Comparison of ENCODE assay signal across 8 cellular contexts in genomic region chr5:119270121-119270565, GRCh38.
DNase-seq lines count a peak whose midpoint lies in the region; ATAC-seq and TF ChIP-seq lines count a peak whose summit lies in the region.

No MANE protein-coding gene starts in this region.

- no peak overlapping the region for H3K9ac ChIP-seq in MM.1S (ENCODE audit: low read length)
- no peak overlapping the region for H3K9ac ChIP-seq in trophoblast cell (ENCODE audit: low read length)
- H3K9ac ChIP-seq in mammary epithelial cell (ENCODE audit: insufficient read depth, low read length): no peak overlapping the region

- H3K9me3 ChIP-seq in MM.1S (replicated peaks; ENCODE audit: insufficient read depth, low read length): no peaks in the 10 kb centered on the region
- no peaks in the 10 kb centered on the region for H3K9me3 ChIP-seq in body of pancreas
- H3K9me3 ChIP-seq in trophoblast cell (ENCODE audit: insufficient read depth, low read depth, low read length): no peaks in the 10 kb centered on the region
- no peaks in the 10 kb centered on the region for H3K9me3 ChIP-seq in mammary epithelial cell (replicated peaks; ENCODE audit: insufficient read depth, low read length)

- H3K9me2 ChIP-seq in MM.1S (replicated peaks; ENCODE audit: insufficient read depth, low read length): no peaks in the 10 kb centered on the region

- H3K79me1 ChIP-seq in trophoblast cell (ENCODE audit: low read length): peaks cover 27% of the 10 kb centered on the region

- no peak for ATAC-seq in body of pancreas
- ATAC-seq in HG02763 (IDR thresholded peaks at IDR 0.05; ENCODE audit: unreplicated experiment): no peak
- no peak for ATAC-seq in HG03045 (IDR thresholded peaks at IDR 0.05; ENCODE audit: unreplicated experiment)

- peak in 1 of 3 donors; percentile 8 for TF ChIP-seq POLR2A in body of pancreas (IDR thresholded peaks at IDR 0.05)

- no peak overlapping the region for H3K23ac ChIP-seq in trophoblast cell (ENCODE audit: low read length)

- H3K27ac ChIP-seq in MM.1S (ENCODE audit: low read length) (no peak overlapping the region), body of pancreas (peak overlapping the region; percentile 60 to 95 (median 92)), trophoblast cell (ENCODE audit: low read depth, low read length) (no peak overlapping the region), mammary epithelial cell (ENCODE audit: insufficient read depth, low read depth, low read length) (no peak overlapping the region)

- H2BK120ac ChIP-seq in trophoblast cell (ENCODE audit: insufficient read depth, low read length, poor library complexity): no peak overlapping the region

- 15 to 21% methylated on average over 5 of the region's 5 CpGs for WGBS in body of pancreas, 2 donors
- WGBS in trophoblast cell (ENCODE audit: extremely low coverage, insufficient coverage, insufficient read length): no CpG with 5 or more reads among the region's 5 CpGs
- 100% methylated on average over 5 of the region's 5 CpGs for WGBS in mammary epithelial cell (ENCODE audit: low coverage, missing lambda C conversion rate)

- H3K36me3 ChIP-seq in GM06990 (ENCODE audit: control insufficient read depth, insufficient read depth, low read length): no peaks in the 10 kb centered on the region
- no peaks in the 10 kb centered on the region for H3K36me3 ChIP-seq in MM.1S (replicated peaks; ENCODE audit: insufficient read depth, low read length)
- H3K36me3 ChIP-seq in body of pancreas (replicated peaks in 1 of 2; ENCODE audit: insufficient read depth in 1 of 2, low read depth in 2 of 2): no peaks in the 10 kb centered on the region
- no peaks in the 10 kb centered on the region for H3K36me3 ChIP-seq in trophoblast cell (ENCODE audit: control insufficient read depth in 1 of 2, insufficient read depth in 2 of 2, low read length in 2 of 2)
- H3K36me3 ChIP-seq in mammary epithelial cell (ENCODE audit: insufficient read depth, low read length): no peaks in the 10 kb centered on the region

- H3K14ac ChIP-seq in trophoblast cell (ENCODE audit: low read length): no peak overlapping the region

- H3K18ac ChIP-seq in trophoblast cell (ENCODE audit: low read length): no peak overlapping the region

- dilution Hi-C loops in mammary epithelial cell (cut with HindIII; ENCODE audit: low sequenced_read_pairs): loop anchor here (5.0 kb wide), 1 partner anchor 62 kb away; no protein-coding TSS in a partner anchor

- H4K8ac ChIP-seq in trophoblast cell (ENCODE audit: low read depth, low read length): no peak overlapping the region

- H3K79me2 ChIP-seq in MM.1S (ENCODE audit: low read length) (peaks cover 52% of the 10 kb centered on the region), trophoblast cell (ENCODE audit: control insufficient read depth, insufficient read depth, low read length, poor library complexity) (peaks cover 15% of the 10 kb centered on the region), mammary epithelial cell (ENCODE audit: insufficient read depth, low read length) (peaks cover 46% of the 10 kb centered on the region)

- no peak for TF ChIP-seq CTCF in GM06990 (IDR thresholded peaks at IDR 0.05; ENCODE audit: insufficient read depth, low read length, poor library complexity, severe bottlenecking)
- no peak for TF ChIP-seq CTCF in MM.1S (IDR thresholded peaks at IDR 0.05; ENCODE audit: low read length)
- TF ChIP-seq CTCF in body of pancreas (IDR thresholded peaks at IDR 0.05): no peak
- TF ChIP-seq CTCF in mammary epithelial cell (conservative IDR thresholded peaks at IDR 0.05 in 1 of 2, IDR thresholded peaks at IDR 0.05 in 1 of 2; ENCODE audit: extremely low read depth in 1 of 2, insufficient read depth in 1 of 2, low read depth in 1 of 2, low read length in 2 of 2): no peak

- H3F3A ChIP-seq in MM.1S (ENCODE audit: insufficient read depth, low read length): peaks cover 24% of the 10 kb centered on the region

- in situ Hi-C loops in mammary epithelial cell (cut with MboI; ENCODE audit: low sequenced_read_pairs in 2 of 2): no loop called here

- CTCF ChIA-PET in mammary epithelial cell (lab: Charles Lee; ENCODE audit: low non-redundant PET): no interaction called here

- H3K4me2 ChIP-seq in MM.1S (ENCODE audit: low read depth, low read length): peak overlapping the region; percentile 55
- peak overlapping the region; percentile 21 for H3K4me2 ChIP-seq in trophoblast cell (ENCODE audit: low read length)
- H3K4me2 ChIP-seq in mammary epithelial cell (ENCODE audit: insufficient read depth, low read depth, low read length): no peak overlapping the region

- no peak overlapping the region for H2AK5ac ChIP-seq in trophoblast cell (ENCODE audit: low read length)

- H4K91ac ChIP-seq in trophoblast cell (ENCODE audit: low read depth, low read length): no peak overlapping the region

- H2BK5ac ChIP-seq in trophoblast cell (ENCODE audit: low read depth, low read length, poor library complexity): no peak overlapping the region

- H3K4me3 ChIP-seq in GM06990 (replicated peaks; ENCODE audit: low read depth, low read length): peak overlapping the region; percentile 81
- H3K4me3 ChIP-seq in MM.1S (ENCODE audit: low read length): no peak overlapping the region
- no peak overlapping the region for H3K4me3 ChIP-seq in body of pancreas
- no peak overlapping the region for H3K4me3 ChIP-seq in trophoblast cell (ENCODE audit: low read depth, low read length)
- H3K4me3 ChIP-seq in mammary epithelial cell (replicated peaks in 1 of 3; ENCODE audit: insufficient read depth in 1 of 3, low read depth in 2 of 3, low read length in 3 of 3): no peak overlapping the region

- H2AFZ ChIP-seq in MM.1S (ENCODE audit: low read length): no peak overlapping the region
- no peak overlapping the region for H2AFZ ChIP-seq in trophoblast cell (ENCODE audit: insufficient read depth, low read length, poor library complexity)
- no peak overlapping the region for H2AFZ ChIP-seq in mammary epithelial cell (ENCODE audit: low read depth, low read length)

- no peaks in the 10 kb centered on the region for H3K27me3 ChIP-seq in GM06990 (replicated peaks; ENCODE audit: control insufficient read depth, insufficient read depth, low read length)
- H3K27me3 ChIP-seq in MM.1S (replicated peaks; ENCODE audit: insufficient read depth, low read length): no peaks in the 10 kb centered on the region
- H3K27me3 ChIP-seq in body of pancreas: no peaks in the 10 kb centered on the region
- no peaks in the 10 kb centered on the region for H3K27me3 ChIP-seq in trophoblast cell (ENCODE audit: insufficient read depth, low read length)
- H3K27me3 ChIP-seq in mammary epithelial cell (ENCODE audit: insufficient read depth, low read length): no peaks in the 10 kb centered on the region

- peaks cover 24% of the 10 kb centered on the region for H3K4me1 ChIP-seq in MM.1S (ENCODE audit: low read length)
- H3K4me1 ChIP-seq in body of pancreas: peaks cover 68% of the 10 kb centered on the region
- peaks cover 22 to 32% of the 10 kb centered on the region in 2 experiments for H3K4me1 ChIP-seq in trophoblast cell (ENCODE audit: control insufficient read depth in 1 of 2, insufficient read depth in 2 of 2, low read length in 2 of 2)
- H3K4me1 ChIP-seq in mammary epithelial cell (ENCODE audit: insufficient read depth, low read length): peaks cover 34% of the 10 kb centered on the region

- H4K20me1 ChIP-seq in MM.1S (ENCODE audit: insufficient read depth, low read length): no peaks in the 10 kb centered on the region
- H4K20me1 ChIP-seq in mammary epithelial cell (ENCODE audit: insufficient read depth, low read length): no peaks in the 10 kb centered on the region

- no peak overlapping the region for H4K12ac ChIP-seq in trophoblast cell (ENCODE audit: low read depth, low read length)

- no peak overlapping the region for H2BK12ac ChIP-seq in trophoblast cell (ENCODE audit: low read length)

- no TSS peak for BruUV-seq in mammary epithelial cell (replicated peaks; lab: Mats Ljungman, UMichigan)

- no peak for DNase-seq in GM06990 (ENCODE audit: extremely low read depth, insufficient read length)
- no peak for DNase-seq in MM.1S
- no peak for DNase-seq in body of pancreas
- no peak for DNase-seq in trophoblast cell
- no peak for DNase-seq in mammary epithelial cell
- DNase-seq in RPMI8226: no peak

- intact Hi-C loops in body of pancreas (cut with DNase I) (no loop called here), mammary epithelial cell (cut with micrococcal nuclease) (no loop called here)

- no peak overlapping the region for H3K4ac ChIP-seq in trophoblast cell (ENCODE audit: low read depth, low read length)

Comparison
In these comparisons a context has a peak if more than half of its experiments do, and no peak if none do; other contexts are left out.
1. H3K27ac ChIP-seq: peak in body of pancreas (4 of 4); none in MM.1S (single experiment), trophoblast cell (single experiment) and mammary epithelial cell (single experiment).